26 cellular contexts compared by ENCODE assay signal in the genomic region with DNA sequence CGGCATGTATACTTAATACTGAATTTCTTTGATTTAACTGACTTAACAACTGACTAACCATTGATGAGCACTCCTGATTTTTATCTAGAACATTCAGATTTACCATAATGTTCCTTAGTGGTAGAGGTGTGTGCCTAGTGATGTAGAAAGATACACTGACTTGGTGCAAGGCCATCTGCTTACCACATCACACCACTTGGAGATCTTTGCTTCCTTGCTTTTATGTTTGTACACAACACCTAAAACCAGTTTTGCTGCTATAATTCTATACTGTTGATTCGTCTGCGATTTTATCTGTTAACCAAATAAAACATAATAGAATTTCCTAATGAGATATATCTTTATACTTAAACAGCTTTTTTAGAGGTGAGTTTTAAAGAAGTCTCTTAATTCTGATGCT. TPM values are rescaled to one million over a fixed set of nuclear protein-coding genes. Genes with fewer than 3 reads are reported as not detected.
DNase-seq lines count a peak whose midpoint lies in the region; ATAC-seq and TF ChIP-seq lines count a peak whose summit lies in the region.
"Had no signal": no experiment of that assay in that cellular context is flagged by ENCODE, and none has a peak within 500 bp of the region (broad histone marks: within the 10 kb centered on the region; RNA-seq: fewer than 3 reads in every experiment).

No MANE protein-coding gene starts in this region.

- H3K27me3 Mint-ChIP-seq in activated naive CD4-positive, alpha-beta T cell treated with anti-CD3 and anti-CD28 coated beads, Interleukin-2, amount 10 ng/mL, durations not matched to agents 7 days and 5 days = no peaks in the 10 kb centered on the region
- no peaks in the 10 kb centered on the region for H3K27me3 Mint-ChIP-seq in chondrocyte (ENCODE audit: low read depth)
- H3K27me3 Mint-ChIP-seq in effector memory CD8-positive, alpha-beta T cell = no peaks in the 10 kb centered on the region
- H3K27me3 Mint-ChIP-seq: activated naive CD8-positive, alpha-beta T cell treated with anti-CD3 and anti-CD28 coated beads, Interleukin-2, amount 10 ng/mL, durations not matched to agents 7 days and 5 days; T-cell had no signal

- H3K9ac ChIP-seq in mucosa of rectum (ENCODE audit: low read depth in 1 of 2, low read length in 2 of 2) = peak overlapping the region in 1 of 2 donors; percentile 45
- H3K9ac ChIP-seq: BLaER1, parathyroid adenoma had no signal

- H3K4me1 ChIP-seq in mucosa of rectum (ENCODE audit: control insufficient read depth in 2 of 2, insufficient read depth in 2 of 2, low read length in 2 of 2) = peaks cover 28 to 39% of the 10 kb centered on the region in 2 donors

- H3K36me3 ChIP-seq in mucosa of rectum (ENCODE audit: control insufficient read depth in 2 of 2, insufficient read depth in 2 of 2, low read length in 2 of 2) = peaks cover 31 to 45% of the 10 kb centered on the region in 2 donors

- H3K27ac Mint-ChIP-seq in activated naive CD4-positive, alpha-beta T cell treated with anti-CD3 and anti-CD28 coated beads, Interleukin-2, amount 10 ng/mL, durations not matched to agents 7 days and 5 days = peak overlapping the region; percentile 21
- H3K27ac Mint-ChIP-seq in activated naive CD4-positive, alpha-beta T cell treated with anti-CD3 and anti-CD28 coated beads, Interleukin-2, amount 50 U/mL, for 72 hours = no peak overlapping the region
- H3K27ac Mint-ChIP-seq in chondrocyte (ENCODE audit: unreplicated experiment) = peak overlapping the region; percentile 19
- no peak overlapping the region for H3K27ac Mint-ChIP-seq in effector memory CD8-positive, alpha-beta T cell
- H3K27ac Mint-ChIP-seq: activated naive CD8-positive, alpha-beta T cell treated with anti-CD3 and anti-CD28 coated beads, Interleukin-2, amount 10 ng/mL, durations not matched to agents 7 days and 5 days had no signal

- H3K9me3 Mint-ChIP-seq in activated naive CD4-positive, alpha-beta T cell treated with anti-CD3 and anti-CD28 coated beads, Interleukin-2, amount 10 ng/mL, durations not matched to agents 7 days and 5 days = no peaks in the 10 kb centered on the region
- no peaks in the 10 kb centered on the region for H3K9me3 Mint-ChIP-seq in activated naive CD4-positive, alpha-beta T cell treated with anti-CD3 and anti-CD28 coated beads, Interleukin-2, amount 50 U/mL, for 72 hours
- H3K9me3 Mint-ChIP-seq in chondrocyte (ENCODE audit: low read depth) = no peaks in the 10 kb centered on the region
- no peaks in the 10 kb centered on the region for H3K9me3 Mint-ChIP-seq in effector memory CD8-positive, alpha-beta T cell
- H3K9me3 Mint-ChIP-seq: activated naive CD8-positive, alpha-beta T cell treated with anti-CD3 and anti-CD28 coated beads, Interleukin-2, amount 10 ng/mL, durations not matched to agents 7 days and 5 days; immature natural killer cell; T-cell had no signal

- TF ChIP-seq CTCF in chondrocyte (IDR thresholded peaks at IDR 0.05) = no peak

- no peak for DNase-seq in activated naive CD4-positive, alpha-beta T cell treated with anti-CD3 and anti-CD28 coated beads, Interleukin-2, amount 10 ng/mL, durations not matched to agents 7 days and 5 days
- no peak for DNase-seq in activated naive CD4-positive, alpha-beta T cell treated with anti-CD3 and anti-CD28 coated beads, Interleukin-2, amount 50 U/mL, for 72 hours (ENCODE audit: low spot score in 2 of 2)
- DNase-seq in chondrocyte (ENCODE audit: low spot score) = no peak
- no peak for DNase-seq in putamen (ENCODE audit: low spot score)
- no peak for DNase-seq in SIG-M5 (lab: John Stamatoyannopoulos, UW)
- DNase-seq in NCI-H524 treated with DMSO at 0.1 percent for 48 hours (lab: John Stamatoyannopoulos, UW) = no peak
- DNase-seq in effector memory CD8-positive, alpha-beta T cell = no peak
- DNase-seq: activated CD8-positive, alpha-beta memory T cell treated with anti-CD3 and anti-CD28 coated beads for 24 hours; activated naive CD8-positive, alpha-beta T cell treated with anti-CD3 and anti-CD28 coated beads, Interleukin-2, amount 10 ng/mL, durations not matched to agents 7 days and 5 days; COR-L47; effector CD8-positive, alpha-beta T cell; foreskin melanocyte; hippocampal formation; immature natural killer cell; left lung; MV-4-11; NCI-H510A; NK-92 treated with Interleukin-12 subunit alpha and Interleukin-12 subunit beta, amount 100 ng/mL, for 24 hours; SHP77; T-cell had no signal

- peaks cover 53% of the 10 kb centered on the region for H3K36me3 Mint-ChIP-seq in activated naive CD4-positive, alpha-beta T cell treated with anti-CD3 and anti-CD28 coated beads, Interleukin-2, amount 10 ng/mL, durations not matched to agents 7 days and 5 days
- peaks cover 4 to 11% of the 10 kb centered on the region in 2 donors for H3K36me3 Mint-ChIP-seq in activated naive CD4-positive, alpha-beta T cell treated with anti-CD3 and anti-CD28 coated beads, Interleukin-2, amount 50 U/mL, for 72 hours
- H3K36me3 Mint-ChIP-seq in chondrocyte (ENCODE audit: low read depth) = peaks cover 31% of the 10 kb centered on the region
- peaks cover 64% of the 10 kb centered on the region for H3K36me3 Mint-ChIP-seq in effector memory CD8-positive, alpha-beta T cell (ENCODE audit: insufficient read depth)

- no peaks in the 10 kb centered on the region for H3K27me3 ChIP-seq in mucosa of rectum (ENCODE audit: control insufficient read depth in 2 of 2, insufficient read depth in 2 of 2, low read length in 2 of 2)
- H3K27me3 ChIP-seq: BLaER1, left lung had no signal

- no peak for ATAC-seq in activated naive CD4-positive, alpha-beta T cell treated with anti-CD3 and anti-CD28 coated beads, Interleukin-2, amount 50 U/mL, for 72 hours
- ATAC-seq in effector memory CD8-positive, alpha-beta T cell (replicated peaks) = no peak
- ATAC-seq: esophagus mucosa, GM12878, left lung, sciatic nerve, T-cell had no signal

- H3K4me3 ChIP-seq in mucosa of rectum (ENCODE audit: low read length in 2 of 2) = no peak overlapping the region
- H3K4me3 ChIP-seq: BLaER1, GM12878, left lung had no signal

- H3K4me1 Mint-ChIP-seq in activated naive CD4-positive, alpha-beta T cell treated with anti-CD3 and anti-CD28 coated beads, Interleukin-2, amount 10 ng/mL, durations not matched to agents 7 days and 5 days = peaks cover 7% of the 10 kb centered on the region
- H3K4me1 Mint-ChIP-seq in chondrocyte (ENCODE audit: low read depth) = peaks cover 46% of the 10 kb centered on the region
- peaks cover 3 to 8% of the 10 kb centered on the region in 2 donors for H3K4me1 Mint-ChIP-seq in effector memory CD8-positive, alpha-beta T cell (ENCODE audit: low read depth in 2 of 2)

- H3K4me3 Mint-ChIP-seq in activated naive CD4-positive, alpha-beta T cell treated with anti-CD3 and anti-CD28 coated beads, Interleukin-2, amount 10 ng/mL, durations not matched to agents 7 days and 5 days = no peak overlapping the region
- H3K4me3 Mint-ChIP-seq in chondrocyte (ENCODE audit: unreplicated experiment) = no peak overlapping the region
- no peak overlapping the region for H3K4me3 Mint-ChIP-seq in effector memory CD8-positive, alpha-beta T cell
- H3K4me3 Mint-ChIP-seq: activated naive CD8-positive, alpha-beta T cell treated with anti-CD3 and anti-CD28 coated beads, Interleukin-2, amount 10 ng/mL, durations not matched to agents 7 days and 5 days; immature natural killer cell; T-cell had no signal

- no peaks in the 10 kb centered on the region for H3K9me3 ChIP-seq in mucosa of rectum (ENCODE audit: control insufficient read depth in 2 of 2, low read length in 2 of 2)
- H3K9me3 ChIP-seq: BLaER1, left lung had no signal

- CTCF ChIA-PET in activated naive CD4-positive, alpha-beta T cell treated with anti-CD3 and anti-CD28 coated beads, Interleukin-2, amount 10 ng/mL, durations not matched to agents 7 days and 5 days (lab: Charles Lee) = no interaction called here

- H3K27ac ChIP-seq in mucosa of rectum (ENCODE audit: low read depth in 2 of 2, low read length in 2 of 2) = peak overlapping the region; percentile 68 to 73
- H3K27ac ChIP-seq: BLaER1, parathyroid adenoma had no signal

RNA-seq across cellular contexts. Expression of a gene that starts 3.9 kb away (rescaled TPM):
- total RNA-seq in activated naive CD4-positive, alpha-beta T cell treated with anti-CD3 and anti-CD28 coated beads, Interleukin-2, amount 50 U/mL, for 72 hours = 10 to 100 TPM; 24.0 to 32.8 TPM
- 54.0 to 57.1 TPM (median 56.0 TPM) in 3 replicates for total RNA-seq in chondrocyte

RNA-seq across cellular contexts. Expression of a gene that starts 36.5 kb away (rescaled TPM):
- total RNA-seq in activated naive CD4-positive, alpha-beta T cell treated with anti-CD3 and anti-CD28 coated beads, Interleukin-2, amount 50 U/mL, for 72 hours = 100 to 1,000 TPM; 148 to 210 TPM
- 447 to 542 TPM (median 465 TPM) in 3 replicates for total RNA-seq in chondrocyte

RNA-seq across cellular contexts. Expression of a gene that starts 36.8 kb away (rescaled TPM):
- 100 to 1,000 TPM; 276 to 297 TPM for total RNA-seq in activated naive CD4-positive, alpha-beta T cell treated with anti-CD3 and anti-CD28 coated beads, Interleukin-2, amount 50 U/mL, for 72 hours
- 979 to 1,131 TPM (median 989 TPM) in 3 replicates for total RNA-seq in chondrocyte

Comparison
In these comparisons a context has a peak if more than half of its experiments do, and no peak if none do; other contexts are left out.
1. H3K27ac Mint-ChIP-seq: peak in activated naive CD4-positive, alpha-beta T cell treated with anti-CD3 and anti-CD28 coated beads, Interleukin-2, amount 10 ng/mL, durations not matched to agents 7 days and 5 days (single experiment) and chondrocyte (single experiment); none in activated naive CD4-positive, alpha-beta T cell treated with anti-CD3 and anti-CD28 coated beads, Interleukin-2, amount 50 U/mL, for 72 hours (0 of 2) and effector memory CD8-positive, alpha-beta T cell (0 of 2).